ENCODE assay signal across 11 cellular contexts in genomic region chr14:51369814-51370213, GRCh38.
DNase-seq lines count a peak whose midpoint lies in the region; ATAC-seq, FAIRE-seq and TF ChIP-seq lines count a peak whose summit lies in the region.
"Had no signal": no experiment of that assay in that cellular context is flagged by ENCODE, and none has a peak within 500 bp of the region (broad histone marks: within the 10 kb centered on the region; RNA-seq: fewer than 3 reads in every experiment).

No MANE protein-coding gene starts in this region.

- TF ChIP-seq CTCF in NB4 (IDR thresholded peaks at IDR 0.05; ENCODE audit: low read depth, low read length), result peak; percentile 59

- DNase-seq in DMS53 (lab: John Stamatoyannopoulos, UW) (peak; percentile 34), DMS53 treated with DMSO at 0.1 percent for 48 hours (lab: John Stamatoyannopoulos, UW; ENCODE audit: unreplicated experiment) (no peak), NB4 (ENCODE audit: low read depth) (peak; percentile 31), dermis blood vessel endothelial cell (peak; percentile 29), HTR-8/SVneo (ENCODE audit: insufficient read length, low spot score) (no peak)
- DNase-seq in stimulated activated CD4-positive, alpha-beta T cell treated with anti-CD3 and anti-CD28 coated beads, Interleukin-2, amount 100 ng/mL, for 24 hours, result peak; percentile 23 to 30
- DNase-seq: 8988T, midbrain had no signal

- no peak for TF ChIP-seq POLR2A in NB4 (IDR thresholded peaks at IDR 0.05; ENCODE audit: extremely low read depth, insufficient read length)

- ATAC-seq in HG03196 (IDR thresholded peaks at IDR 0.05; ENCODE audit: unreplicated experiment) (no peak), GM21447 (IDR thresholded peaks at IDR 0.05; ENCODE audit: unreplicated experiment) (no peak)

- no peak overlapping the region for H3K4me3 ChIP-seq in NB4 (ENCODE audit: low read depth, low read length)

- FAIRE-seq in HTR-8/SVneo (lab: Jason Lieb, UNC), result no peak
- FAIRE-seq: TTC549 had no signal

Comparison
In these comparisons a context has a peak if more than half of its experiments do, and no peak if none do; other contexts are left out.
1. DNase-seq: peak in DMS53 (single experiment), NB4 (single experiment), dermis blood vessel endothelial cell (single experiment) and stimulated activated CD4-positive, alpha-beta T cell treated with anti-CD3 and anti-CD28 coated beads, Interleukin-2, amount 100 ng/mL, for 24 hours (2 of 2); none in DMS53 treated with DMSO at 0.1 percent for 48 hours (single experiment) and HTR-8/SVneo (single experiment).